In the genomic region with DNA sequence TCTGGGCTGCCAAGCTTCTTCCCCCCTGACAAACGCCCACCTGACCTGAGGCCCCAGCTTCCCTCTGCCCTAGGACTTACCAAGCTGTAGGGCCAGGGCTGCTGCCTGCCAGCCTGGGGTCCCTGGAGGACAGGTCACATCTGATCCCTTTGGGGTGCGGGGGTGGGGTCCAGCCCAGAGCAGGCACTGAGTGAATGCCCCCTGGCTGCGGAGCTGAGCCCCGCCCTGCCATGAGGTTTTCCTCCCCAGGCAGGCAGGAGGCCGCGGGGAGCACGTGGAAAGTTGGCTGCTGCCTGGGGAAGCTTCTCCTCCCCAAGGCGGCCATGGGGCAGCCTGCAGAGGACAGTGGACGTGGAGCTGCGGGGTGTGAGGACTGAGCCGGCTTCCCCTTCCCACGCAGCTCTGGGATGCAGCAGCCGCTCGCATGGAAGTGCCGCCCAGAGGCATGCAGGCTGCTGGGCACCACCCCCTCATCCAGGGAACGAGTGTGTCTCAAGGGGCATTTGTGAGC, we compare ENCODE assay signal across 1 cellular context.
A peak's percentile ranks its signal among the peaks of the same experiment; 100 is the strongest.
TF ChIP-seq lines count a peak whose summit lies in the region.

No MANE protein-coding gene starts in this region.

TF ChIP-seq in H1, 55 proteins besides CTCF, POLR2A, EP300 and RAD21:
- TF ChIP-seq KDM1A (IDR thresholded peaks at IDR 0.05; ENCODE audit: borderline replicate concordance, low read length) (no peak), E2F6 (IDR thresholded peaks at IDR 0.05) (peak; percentile 35; the same call in 1 of the 2 replicates), JUND (IDR thresholded peaks at IDR 0.05; ENCODE audit: low read length) (no peak), MAX (IDR thresholded peaks at IDR 0.05) (peak; percentile 72)
TF ChIP-seq in H1: peak in this region for 2.
